ENCODE assay signal across 8 cellular contexts in genomic region chr6:89079611-89080213, GRCh38. TPM values are rescaled to one million over a fixed set of nuclear protein-coding genes. Genes with fewer than 3 reads are reported as not detected.
DNase-seq lines count a peak whose midpoint lies in the region; ATAC-seq and TF ChIP-seq lines count a peak whose summit lies in the region.

No MANE protein-coding gene starts in this region.

- intact Hi-C loops in activated CD4-positive, alpha-beta T cell treated with anti-CD3 and anti-CD28 coated beads for 36 hours (cut with DNase I, micrococcal nuclease), result loop anchor here (1.0 to 10.0 kb wide), 16 partner anchors 37 to 1925 kb away; partner anchors contain the start of genes MAP3K7 (in 2 of the 2), MDN1 (in 2 of the 2), RNGTT (in 2 of the 2) and AKIRIN2 (in 1 of the 2)

- H3K27me3 Mint-ChIP-seq in activated CD4-positive, alpha-beta T cell treated with anti-CD3 and anti-CD28 coated beads for 36 hours, result no peaks in the 10 kb centered on the region

- POLR2A ChIA-PET in activated CD4-positive, alpha-beta T cell treated with anti-CD3 and anti-CD28 coated beads for 36 hours (lab: Charles Lee), result interaction anchor here (0.6 to 2.2 kb wide), 10 partner anchors 18 to 1208 kb away, joined by 3 to 20 read pairs (median 4); partner anchors contain the start of genes PM20D2 and SRSF12

- ATAC-seq in activated CD4-positive, alpha-beta T cell treated with anti-CD3 and anti-CD28 coated beads for 36 hours, result peak; percentile 14
- no peak for ATAC-seq in HG02623 (IDR thresholded peaks at IDR 0.05; ENCODE audit: unreplicated experiment)

- H3K36me3 Mint-ChIP-seq in activated CD4-positive, alpha-beta T cell treated with anti-CD3 and anti-CD28 coated beads for 36 hours (ENCODE audit: low read depth), result peaks cover 31% of the 10 kb centered on the region

- peak overlapping the region; percentile 79 for H3K4me3 ChIP-seq in choroid plexus epithelial cell (ENCODE audit: low read depth, low read length)

- no peak for TF ChIP-seq CTCF in choroid plexus epithelial cell (conservative IDR thresholded peaks at IDR 0.05; ENCODE audit: low read depth, low read length)

- peak overlapping the region; percentile 94 for H3K4me3 Mint-ChIP-seq in activated CD4-positive, alpha-beta T cell treated with anti-CD3 and anti-CD28 coated beads for 36 hours

- DNase-seq in DMS153 treated with DMSO at 0.1 percent for 48 hours (lab: John Stamatoyannopoulos, UW; ENCODE audit: unreplicated experiment) (peak; percentile 90), DMS153 (lab: John Stamatoyannopoulos, UW) (no peak), NCI-H1417 (lab: John Stamatoyannopoulos, UW) (peak; percentile 59 to 82 (median 71)), choroid plexus epithelial cell (ENCODE audit: low read depth) (peak; percentile 86), left kidney (ENCODE audit: low read depth, low spot score) (peak; percentile 86)
- DNase-seq in activated CD4-positive, alpha-beta T cell treated with anti-CD3 and anti-CD28 coated beads for 36 hours, result peak; percentile 71
- peak; percentile 51 for DNase-seq in stimulated activated CD4-positive, alpha-beta T cell treated with anti-CD3 and anti-CD28 coated beads, Interleukin-4, amount 100 ng/mL, for 24 hours

- peak overlapping the region; percentile 99 for H3K27ac Mint-ChIP-seq in activated CD4-positive, alpha-beta T cell treated with anti-CD3 and anti-CD28 coated beads for 36 hours

- H3K4me1 Mint-ChIP-seq in activated CD4-positive, alpha-beta T cell treated with anti-CD3 and anti-CD28 coated beads for 36 hours, result peaks cover 21% of the 10 kb centered on the region

- CTCF ChIA-PET in activated CD4-positive, alpha-beta T cell treated with anti-CD3 and anti-CD28 coated beads for 36 hours (lab: Charles Lee), result interaction anchor here (0.6 to 3.5 kb wide), 13 partner anchors 9 to 1247 kb away, joined by 3 to 19 read pairs (median 4); partner anchors contain the start of gene RNGTT

- no peaks in the 10 kb centered on the region for H3K9me3 Mint-ChIP-seq in activated CD4-positive, alpha-beta T cell treated with anti-CD3 and anti-CD28 coated beads for 36 hours (ENCODE audit: low read depth)

RNA-seq across cellular contexts. Expression of gene PNRC1, which starts 0.8 kb away (rescaled TPM):
- 10 to 100 TPM; 85.6 to 93.7 TPM for total RNA-seq in activated CD4-positive, alpha-beta T cell treated with anti-CD3 and anti-CD28 coated beads for 36 hours

RNA-seq across cellular contexts. Expression of gene SRSF12, which starts 38.2 kb away (rescaled TPM):
- under 1 TPM; 0.26 to 0.27 TPM for total RNA-seq in activated CD4-positive, alpha-beta T cell treated with anti-CD3 and anti-CD28 coated beads for 36 hours
